In the genomic region with DNA sequence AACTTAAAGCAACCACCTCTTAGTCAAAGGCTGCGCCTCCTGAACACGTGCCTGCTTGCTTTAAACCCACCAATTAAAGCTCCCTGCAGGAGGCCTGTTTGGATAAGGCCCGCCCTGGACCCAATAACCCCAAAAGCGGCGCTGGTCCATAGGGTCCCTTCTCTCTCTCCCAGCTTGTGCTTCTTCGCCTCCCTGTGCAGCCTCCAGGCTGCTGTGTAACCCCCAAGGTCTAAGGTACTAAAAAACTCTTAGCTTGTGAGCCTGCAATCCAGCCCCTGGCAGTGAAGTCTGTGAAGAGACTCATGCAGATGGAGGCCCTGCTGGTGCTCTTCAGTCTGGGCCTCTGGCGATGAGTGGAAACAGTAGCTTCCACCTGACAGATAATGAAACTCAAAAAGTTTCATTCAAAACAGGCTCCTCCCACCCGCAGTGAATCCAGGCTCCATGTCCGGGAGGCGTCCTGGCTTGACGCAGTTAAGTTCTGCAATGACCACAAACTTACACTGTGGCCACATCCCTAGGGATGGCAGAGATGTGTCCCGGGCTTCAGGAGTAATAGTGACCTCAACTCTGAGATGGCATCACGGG, we compare ENCODE assay signal across 8 cellular contexts.
A peak's percentile ranks its signal among the peaks of the same experiment; 100 is the strongest.
DNase-seq lines count a peak whose midpoint lies in the region; ATAC-seq and TF ChIP-seq lines count a peak whose summit lies in the region.

No MANE protein-coding gene starts in this region.

- no peaks in the 10 kb centered on the region for H3K9me3 Mint-ChIP-seq in chondrocyte (ENCODE audit: low read depth)
- no peaks in the 10 kb centered on the region for H3K9me3 Mint-ChIP-seq in stimulated activated naive CD8-positive, alpha-beta T cell treated with anti-CD3 and anti-CD28 coated beads, Interleukin-15, Interleukin-2, amounts not matched to agents 100 ng/mL and 50 ng/mL, for 24 hours

- no peak overlapping the region for H3K4me3 Mint-ChIP-seq in chondrocyte (ENCODE audit: unreplicated experiment)
- peak overlapping the region; percentile 64 for H3K4me3 Mint-ChIP-seq in stimulated activated naive CD8-positive, alpha-beta T cell treated with anti-CD3 and anti-CD28 coated beads, Interleukin-15, Interleukin-2, amounts not matched to agents 100 ng/mL and 50 ng/mL, for 24 hours

- H3K27ac Mint-ChIP-seq in chondrocyte (ENCODE audit: unreplicated experiment): peak overlapping the region; percentile 90
- H3K27ac Mint-ChIP-seq in stimulated activated naive CD8-positive, alpha-beta T cell treated with anti-CD3 and anti-CD28 coated beads, Interleukin-15, Interleukin-2, amounts not matched to agents 100 ng/mL and 50 ng/mL, for 24 hours: peak overlapping the region; percentile 91

- peaks cover 30% of the 10 kb centered on the region for H3K4me1 Mint-ChIP-seq in chondrocyte (ENCODE audit: low read depth)
- H3K4me1 Mint-ChIP-seq in stimulated activated naive CD8-positive, alpha-beta T cell treated with anti-CD3 and anti-CD28 coated beads, Interleukin-15, Interleukin-2, amounts not matched to agents 100 ng/mL and 50 ng/mL, for 24 hours (ENCODE audit: low read depth): peaks cover 55% of the 10 kb centered on the region

- ATAC-seq in HG03354 (IDR thresholded peaks at IDR 0.05; ENCODE audit: poor library complexity, severe bottlenecking, unreplicated experiment) (peak; percentile 68), GM21737 (IDR thresholded peaks at IDR 0.05; ENCODE audit: unreplicated experiment) (no peak), HG03520 (IDR thresholded peaks at IDR 0.05; ENCODE audit: unreplicated experiment) (no peak)

- DNase-seq in activated CD4-positive, alpha-beta T cell treated with anti-CD3 and anti-CD28 coated beads for 24 hours (ENCODE audit: low read depth in 2 of 2): peak; percentile 40 to 47
- no peak for DNase-seq in activated CD4-positive, alpha-beta T cell treated with anti-CD3 and anti-CD28 coated beads, Interleukin-2, amount 50 U/mL, for 4 hours
- DNase-seq in chondrocyte (ENCODE audit: low spot score) (no peak), EL (no peak)

- H3K36me3 Mint-ChIP-seq in chondrocyte (ENCODE audit: low read depth): peaks cover 14% of the 10 kb centered on the region
- H3K36me3 Mint-ChIP-seq in stimulated activated naive CD8-positive, alpha-beta T cell treated with anti-CD3 and anti-CD28 coated beads, Interleukin-15, Interleukin-2, amounts not matched to agents 100 ng/mL and 50 ng/mL, for 24 hours (ENCODE audit: low read depth): peaks cover 60% of the 10 kb centered on the region

- TF ChIP-seq CTCF in chondrocyte (IDR thresholded peaks at IDR 0.05): no peak

- no peaks in the 10 kb centered on the region for H3K27me3 Mint-ChIP-seq in chondrocyte (ENCODE audit: low read depth)
- H3K27me3 Mint-ChIP-seq in stimulated activated naive CD8-positive, alpha-beta T cell treated with anti-CD3 and anti-CD28 coated beads, Interleukin-15, Interleukin-2, amounts not matched to agents 100 ng/mL and 50 ng/mL, for 24 hours: no peaks in the 10 kb centered on the region

Comparison
In these comparisons a context has a peak if more than half of its experiments do, and no peak if none do; other contexts are left out.
1. DNase-seq: peak in activated CD4-positive, alpha-beta T cell treated with anti-CD3 and anti-CD28 coated beads for 24 hours (2 of 2); none in activated CD4-positive, alpha-beta T cell treated with anti-CD3 and anti-CD28 coated beads, Interleukin-2, amount 50 U/mL, for 4 hours (0 of 2), chondrocyte (single experiment) and EL (single experiment).